8 cellular contexts compared by ENCODE assay signal in the genomic region with DNA sequence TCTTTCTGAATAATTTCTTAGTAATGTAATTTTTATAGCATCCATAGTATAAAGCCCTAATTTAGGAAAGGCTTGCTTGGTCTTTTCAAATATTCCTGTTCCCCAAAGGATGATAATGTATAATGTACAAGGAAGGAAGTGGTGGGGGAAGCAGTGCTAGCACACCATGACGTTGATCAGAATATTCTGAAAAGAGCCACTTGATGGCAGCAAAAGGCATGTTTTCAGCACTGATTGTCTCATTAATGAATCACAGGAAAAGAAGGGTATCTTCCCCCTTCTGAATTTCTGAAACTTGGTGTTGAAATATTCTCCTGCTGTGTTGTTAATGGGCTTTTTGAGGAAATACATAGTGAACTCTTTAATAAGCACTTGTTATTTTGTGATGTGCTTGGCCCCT.
DNase-seq lines count a peak whose midpoint lies in the region; ATAC-seq, FAIRE-seq and TF ChIP-seq lines count a peak whose summit lies in the region.

No MANE protein-coding gene starts in this region.

- H3K9ac ChIP-seq in GM12878 (ENCODE audit: control insufficient read depth, insufficient read depth, low read length) (no peak overlapping the region), kidney (ENCODE audit: low read length in 2 of 2) (no peak overlapping the region)

- H3K4me2 ChIP-seq in GM12878 (ENCODE audit: control insufficient read depth, insufficient read depth) = no peak overlapping the region

- intact Hi-C loops in GM12878 (cut with micrococcal nuclease; ENCODE audit: unreplicated experiment) (loop anchor here (2.0 to 5.0 kb wide), 4 partner anchors 60 to 990 kb away; no protein-coding TSS in a partner anchor), kidney (cut with DNase I) (no loop called here), uterus (cut with DNase I; ENCODE audit: low total_unique reads) (no loop called here)

- H3K79me2 ChIP-seq in GM12878 (ENCODE audit: control insufficient read depth, insufficient read depth, low read length) = no peaks in the 10 kb centered on the region

- no peak overlapping the region for H2AFZ ChIP-seq in GM12878 (ENCODE audit: control insufficient read depth, low read depth, low read length)

- H3K9me3 ChIP-seq in GM12878 (replicated peaks; ENCODE audit: control insufficient read depth, insufficient read depth, low read length) (no peaks in the 10 kb centered on the region), kidney (ENCODE audit: control insufficient read depth in 1 of 2, low read length in 2 of 2) (no peaks in the 10 kb centered on the region), uterus (no peaks in the 10 kb centered on the region)

- POLR2A ChIA-PET in GM12878 (lab: Charles Lee) = interaction anchor here (0.6 kb wide), 1 partner anchor 18 kb away, joined by 3 read pairs; no protein-coding TSS in a partner anchor

- SMC1A ChIA-PET in GM12878 (lab: Charles Lee; ENCODE audit: uncharacterized antibody, unreplicated experiment) = interaction anchor here (1.0 to 1.6 kb wide), 4 partner anchors 19 to 973 kb away, joined by 3 to 7 read pairs (median 5); no protein-coding TSS in a partner anchor

- TF ChIP-seq POLR2A in GM12878 (IDR thresholded peaks at IDR 0.05; ENCODE audit: low read depth, low read length) (no peak), uterus (IDR thresholded peaks at IDR 0.05) (no peak)

- H3K27ac ChIP-seq in GM12878 (ENCODE audit: control insufficient read depth, insufficient read depth) (no peak overlapping the region), kidney (ENCODE audit: low read depth in 2 of 2, low read length in 2 of 2) (no peak overlapping the region), uterus (no peak overlapping the region)

- peak; percentile 33 to 79 (median 56); a peak in 5 of 6 replicates for TF ChIP-seq CTCF in GM12878 (IDR thresholded peaks at IDR 0.05 in 2 of 3, conservative IDR thresholded peaks at IDR 0.05 in 1 of 3; ENCODE audit: control insufficient read depth in 2 of 3, extremely low read depth in 1 of 3, insufficient read depth in 1 of 3, low read depth in 3 of 3, low read length in 3 of 3)
- peak; percentile 45 for TF ChIP-seq CTCF in kidney (IDR thresholded peaks at IDR 0.05; ENCODE audit: borderline replicate concordance, extremely low read depth, insufficient read depth)
- peak in 3 of 4 experiments; percentile 4 to 35 (median 21) for TF ChIP-seq CTCF in uterus (IDR thresholded peaks at IDR 0.05)

- BruUV-seq in GM12878 (replicated peaks; lab: Mats Ljungman, UMichigan) = no TSS peak

- in situ Hi-C loops in GM12878 (cut with MboI) = loop anchor here (10.0 kb wide), 1 partner anchor 967 kb away; no protein-coding TSS in a partner anchor

- TF ChIP-seq EP300 in GM12878 (IDR thresholded peaks at IDR 0.05; ENCODE audit: borderline replicate concordance in 1 of 2, control insufficient read depth in 1 of 2, low read depth in 2 of 2, low read length in 2 of 2) = no peak

- CTCF ChIA-PET in GM12878 (lab: Yijun Ruan, JAX) = interaction anchor here (1.0 to 4.1 kb wide), 7 partner anchors 9 to 991 kb away, joined by 3 to 20 read pairs (median 13); no protein-coding TSS in a partner anchor

- TF ChIP-seq RAD21 in GM12878 (IDR thresholded peaks at IDR 0.05; ENCODE audit: insufficient read depth, low read depth, low read length) = peak; percentile 77

- FAIRE-seq in GM12878 (lab: Jason Lieb, UNC) = peak; percentile 64
- no peak for FAIRE-seq in kidney (lab: Jason Lieb, UNC)

- no peaks in the 10 kb centered on the region for H3K27me3 ChIP-seq in GM12878 (replicated peaks in 1 of 2; ENCODE audit: control insufficient read depth in 2 of 2, insufficient read depth in 2 of 2, low read length in 1 of 2)
- H3K27me3 ChIP-seq in uterus = no peaks in the 10 kb centered on the region

- H3K36me3 ChIP-seq in GM12878 (ENCODE audit: control insufficient read depth in 2 of 2, insufficient read depth in 2 of 2, low read length in 1 of 2) = no peaks in the 10 kb centered on the region
- H3K36me3 ChIP-seq in kidney (ENCODE audit: control insufficient read depth in 1 of 2, insufficient read depth in 2 of 2, low read length in 2 of 2) = no peaks in the 10 kb centered on the region
- H3K36me3 ChIP-seq in uterus = no peaks in the 10 kb centered on the region

- H3K4me1 ChIP-seq in GM12878 (ENCODE audit: control insufficient read depth, insufficient read depth, low read length) = no peaks in the 10 kb centered on the region
- H3K4me1 ChIP-seq in kidney (ENCODE audit: control insufficient read depth in 1 of 2, insufficient read depth in 1 of 2, low read depth in 1 of 2, low read length in 2 of 2) = peaks cover 0 to 4% of the 10 kb centered on the region in 2 donors
- no peaks in the 10 kb centered on the region for H3K4me1 ChIP-seq in uterus

- no peaks in the 10 kb centered on the region for H4K20me1 ChIP-seq in GM12878 (ENCODE audit: control insufficient read depth, insufficient read depth)

- WGBS in GM12878 (ENCODE audit: insufficient coverage, insufficient replicate concordance, low lambda C conversion rate, missing lambda C conversion rate) = 0% methylated on average over 1 of the region's 1 CpG

- ATAC-seq in GM19438 (IDR thresholded peaks at IDR 0.05; ENCODE audit: low read depth, unreplicated experiment) (peak; percentile 95), HG03280 (IDR thresholded peaks at IDR 0.05; ENCODE audit: unreplicated experiment) (peak; percentile 86), GM12878 (peak; percentile 89)

- RAD21 ChIA-PET in GM12878 (lab: Charles Lee; ENCODE audit: unreplicated experiment) = interaction anchor here (0.6 to 2.5 kb wide), 6 partner anchors 11 to 973 kb away, joined by 3 to 14 read pairs (median 4); no protein-coding TSS in a partner anchor

- no peak overlapping the region for H3K4me3 ChIP-seq in GM12878
- no peak overlapping the region for H3K4me3 ChIP-seq in kidney (ENCODE audit: low read length in 2 of 2)
- H3K4me3 ChIP-seq in uterus = no peak overlapping the region

- DNase-seq in NCI-H1417 (lab: John Stamatoyannopoulos, UW) (peak; percentile 53 to 81 (median 64)), NCI-H1417 treated with DMSO at 0.1 percent for 48 hours (lab: John Stamatoyannopoulos, UW) (no peak), NCI-H82 (lab: John Stamatoyannopoulos, UW) (peak; percentile 78), GM12878 (ENCODE audit: low read depth, low spot score) (peak; percentile 28), kidney (no peak), uterus (no peak)

TF ChIP-seq in GM12878, 131 proteins besides CTCF, POLR2A, EP300 and RAD21:
- 0 out of 2 replicates have a peak, but pooled peaks have one; percentile 50 for TF ChIP-seq CREB1 (IDR thresholded peaks at IDR 0.05; ENCODE audit: low read depth)
- TF ChIP-seq SMC3 (IDR thresholded peaks at IDR 0.05; ENCODE audit: borderline replicate concordance, low read length) = peak; percentile 64; the same call in 1 of the 2 replicates
- TF ChIP-seq TAF1 (IDR thresholded peaks at IDR 0.05; ENCODE audit: borderline replicate concordance, low read depth, low read length) = no peak
- TF ChIP-seq GABPA (IDR thresholded peaks at IDR 0.05; ENCODE audit: low read depth) = peak; percentile 44; the same call in 1 of the 2 replicates
- TF ChIP-seq, protein P1, sequence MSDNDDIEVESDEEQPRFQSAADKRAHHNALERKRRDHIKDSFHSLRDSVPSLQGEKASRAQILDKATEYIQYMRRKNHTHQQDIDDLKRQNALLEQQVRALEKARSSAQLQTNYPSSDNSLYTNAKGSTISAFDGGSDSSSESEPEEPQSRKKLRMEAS (IDR thresholded peaks at IDR 0.05; ENCODE audit: low read depth, low read length) = no peak
- peak; percentile 45; the same call in 1 of the 2 replicates for TF ChIP-seq SPI1 (IDR thresholded peaks at IDR 0.05; ENCODE audit: borderline replicate concordance, insufficient read depth, low read depth, low read length)
- TF ChIP-seq CREM (IDR thresholded peaks at IDR 0.05; ENCODE audit: low read depth) = peak; percentile 29; the same call in 1 of the 2 replicates
- no peak for TF ChIP-seq ATF7 (IDR thresholded peaks at IDR 0.05; ENCODE audit: low read depth)

Comparison
In these comparisons a context has a peak if more than half of its experiments do, and no peak if none do; other contexts are left out.
1. DNase-seq: peak in NCI-H1417 (3 of 3), NCI-H82 (single experiment) and GM12878 (single experiment); none in NCI-H1417 treated with DMSO at 0.1 percent for 48 hours (single experiment), kidney (single experiment) and uterus (0 of 2).
2. Peak in every context shown above with its lines, with median percentiles within 50 percentile points of each other: ATAC-seq and CTCF ChIP-seq.